15 cellular contexts compared by ENCODE assay signal in the genomic region with DNA sequence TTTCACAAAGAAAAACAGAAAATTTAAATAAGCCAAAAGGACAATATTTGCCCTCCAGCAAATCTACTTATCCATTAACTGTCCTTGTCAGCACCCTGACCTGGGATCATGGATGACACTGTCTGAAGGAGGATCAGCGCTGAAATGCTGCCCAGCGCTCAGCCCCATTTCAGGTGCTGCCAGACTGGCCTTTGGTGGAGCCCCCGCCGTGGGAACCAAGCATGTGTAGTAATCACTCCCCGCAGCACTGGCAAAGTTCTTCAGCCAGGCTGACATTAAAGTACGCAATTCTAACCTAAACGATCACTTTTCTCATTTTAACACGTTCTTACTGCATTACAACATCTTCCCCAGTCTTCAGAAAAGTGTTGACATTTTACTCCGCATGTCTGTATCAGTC.
A peak's percentile ranks its signal among the peaks of the same experiment; 100 is the strongest.
DNase-seq lines count a peak whose midpoint lies in the region; ATAC-seq, FAIRE-seq and TF ChIP-seq lines count a peak whose summit lies in the region.
"Had no signal": no experiment of that assay in that cellular context is flagged by ENCODE, and none has a peak within 500 bp of the region (broad histone marks: within the 10 kb centered on the region; RNA-seq: fewer than 3 reads in every experiment).

No MANE protein-coding gene starts in this region.

- peaks cover 6% of the 10 kb centered on the region for H3K27me3 Mint-ChIP-seq in activated CD4-positive, alpha-beta memory T cell treated with anti-CD3 and anti-CD28 coated beads for 36 hours
- H3K27me3 Mint-ChIP-seq: B cell had no signal

- no peak overlapping the region for H3K4me3 ChIP-seq in H7 (ENCODE audit: insufficient read depth, low read depth, low read length)
- no peak overlapping the region for H3K4me3 ChIP-seq in NT2/D1 (ENCODE audit: insufficient read length, low read depth)
- no peak overlapping the region for H3K4me3 ChIP-seq in pancreas
- H3K4me3 ChIP-seq: GM23248 had no signal

- no peak for FAIRE-seq in pancreas (lab: Jason Lieb, UNC)
- FAIRE-seq: A204.1, H54 had no signal

- CTCF ChIA-PET in activated CD4-positive, alpha-beta memory T cell treated with anti-CD3 and anti-CD28 coated beads for 36 hours (lab: Charles Lee) = no interaction called here

- no peak for TF ChIP-seq CTCF in pancreas (IDR thresholded peaks at IDR 0.05)

- POLR2A ChIA-PET in activated CD4-positive, alpha-beta memory T cell treated with anti-CD3 and anti-CD28 coated beads for 36 hours (lab: Charles Lee) = no interaction called here

- no peak overlapping the region for H3K4me3 Mint-ChIP-seq in activated CD4-positive, alpha-beta memory T cell treated with anti-CD3 and anti-CD28 coated beads for 36 hours
- H3K4me3 Mint-ChIP-seq: B cell; CD4-positive, alpha-beta T cell had no signal

- H3K27me3 ChIP-seq in H7 (ENCODE audit: control insufficient read depth, insufficient read depth, low read length) = no peaks in the 10 kb centered on the region
- H3K27me3 ChIP-seq in NT2/D1 (ENCODE audit: insufficient read depth, insufficient read length) = peaks cover 21% of the 10 kb centered on the region
- no peaks in the 10 kb centered on the region for H3K27me3 ChIP-seq in pancreas

- H3K9me3 ChIP-seq in NT2/D1 (ENCODE audit: insufficient read depth, low read length) = peaks cover 10% of the 10 kb centered on the region
- no peaks in the 10 kb centered on the region for H3K9me3 ChIP-seq in pancreas

- no peaks in the 10 kb centered on the region for H3K4me1 Mint-ChIP-seq in activated CD4-positive, alpha-beta memory T cell treated with anti-CD3 and anti-CD28 coated beads for 36 hours (ENCODE audit: low read depth)
- H3K4me1 Mint-ChIP-seq: B cell had no signal

- H3K9ac ChIP-seq in NT2/D1 (ENCODE audit: insufficient read length, low read depth) = peak overlapping the region; percentile 6
- H3K9ac ChIP-seq: GM23248 had no signal

- DNase-seq in H7 (peak; percentile 20), NT2/D1 (ENCODE audit: low read depth, low spot score) (no peak), islet precursor cell (peak; percentile 22), pancreas (peak in 3 of 6 donors; percentile 56 to 64 (median 61))
- no peak for DNase-seq in activated CD4-positive, alpha-beta memory T cell treated with anti-CD3 and anti-CD28 coated beads for 36 hours
- DNase-seq: C1 segment of cervical spinal cord; Calu3; CD4-positive, alpha-beta T cell; DMS 273 treated with DMSO at 0.1 percent for 48 hours had no signal

- 35% methylated on average over 9 of the region's 9 CpGs for WGBS in pancreas, 2 donors

- no peak overlapping the region for H3K27ac Mint-ChIP-seq in activated CD4-positive, alpha-beta memory T cell treated with anti-CD3 and anti-CD28 coated beads for 36 hours
- H3K27ac Mint-ChIP-seq: B cell; CD4-positive, alpha-beta T cell had no signal

- ATAC-seq in pancreas (peak; percentile 49 to 90 (median 64)), GM21723 (IDR thresholded peaks at IDR 0.05; ENCODE audit: unreplicated experiment) (no peak), GM19351 (IDR thresholded peaks at IDR 0.05; ENCODE audit: unreplicated experiment) (no peak)

- intact Hi-C loops in pancreas (cut with DNase I) = no loop called here
- intact Hi-C loops in activated CD4-positive, alpha-beta memory T cell treated with anti-CD3 and anti-CD28 coated beads for 36 hours (cut with micrococcal nuclease) = no loop called here

- H3K27ac ChIP-seq in pancreas = no peak overlapping the region
- H3K27ac ChIP-seq: GM23248 had no signal

- H3K4me1 ChIP-seq in NT2/D1 (ENCODE audit: insufficient read depth, insufficient read length) = peaks cover 5% of the 10 kb centered on the region
- H3K4me1 ChIP-seq in pancreas = peaks cover 0 to 7% (median 4%) of the 10 kb centered on the region in 3 donors

- H3K9me3 Mint-ChIP-seq in activated CD4-positive, alpha-beta memory T cell treated with anti-CD3 and anti-CD28 coated beads for 36 hours = peaks cover 12% of the 10 kb centered on the region

- H3K36me3 ChIP-seq in H7 (replicated peaks; ENCODE audit: control insufficient read depth, insufficient read depth, low read length) (no peaks in the 10 kb centered on the region), NT2/D1 (ENCODE audit: insufficient read depth, insufficient read length, low read length) (no peaks in the 10 kb centered on the region), pancreas (no peaks in the 10 kb centered on the region)

- no peaks in the 10 kb centered on the region for H3K36me3 Mint-ChIP-seq in activated CD4-positive, alpha-beta memory T cell treated with anti-CD3 and anti-CD28 coated beads for 36 hours

Comparison
In these comparisons a context has a peak if more than half of its experiments do, and no peak if none do; other contexts are left out.
1. DNase-seq: peak in H7 (single experiment) and islet precursor cell (single experiment); none in NT2/D1 (single experiment) and activated CD4-positive, alpha-beta memory T cell treated with anti-CD3 and anti-CD28 coated beads for 36 hours (single experiment).
2. ATAC-seq: peak in pancreas (4 of 4); none in GM21723 (single experiment) and GM19351 (single experiment).